In the genomic region with DNA sequence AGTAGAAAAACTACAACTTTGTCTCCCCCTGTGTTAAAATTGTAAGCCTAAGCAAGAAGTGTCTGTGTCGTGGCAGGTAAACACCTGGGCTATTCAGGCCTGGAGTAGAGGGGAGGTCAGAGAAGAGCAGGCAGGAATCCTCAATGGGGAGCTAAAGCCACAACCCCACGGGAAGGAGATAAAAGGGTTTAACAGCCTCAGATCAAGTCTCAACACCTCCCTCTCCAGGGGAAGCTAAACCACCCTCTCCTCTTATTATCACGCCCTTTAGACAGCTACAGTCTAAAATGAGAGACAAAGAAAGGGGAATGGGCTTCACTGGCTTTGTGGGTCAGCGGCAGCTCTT, we compare ENCODE assay signal across 1 cellular context.
TF ChIP-seq lines count a peak whose summit lies in the region.

No MANE protein-coding gene starts in this region.

TF ChIP-seq in IMR-90, 13 proteins besides CTCF, POLR2A, EP300 and RAD21 (continued from another document):
- no peak for TF ChIP-seq CHD1 (IDR thresholded peaks at IDR 0.05; ENCODE audit: low read depth, low read length)
- TF ChIP-seq CEBPB (IDR thresholded peaks at IDR 0.05; ENCODE audit: low read depth, low read length) = no peak
- TF ChIP-seq, protein P1, sequence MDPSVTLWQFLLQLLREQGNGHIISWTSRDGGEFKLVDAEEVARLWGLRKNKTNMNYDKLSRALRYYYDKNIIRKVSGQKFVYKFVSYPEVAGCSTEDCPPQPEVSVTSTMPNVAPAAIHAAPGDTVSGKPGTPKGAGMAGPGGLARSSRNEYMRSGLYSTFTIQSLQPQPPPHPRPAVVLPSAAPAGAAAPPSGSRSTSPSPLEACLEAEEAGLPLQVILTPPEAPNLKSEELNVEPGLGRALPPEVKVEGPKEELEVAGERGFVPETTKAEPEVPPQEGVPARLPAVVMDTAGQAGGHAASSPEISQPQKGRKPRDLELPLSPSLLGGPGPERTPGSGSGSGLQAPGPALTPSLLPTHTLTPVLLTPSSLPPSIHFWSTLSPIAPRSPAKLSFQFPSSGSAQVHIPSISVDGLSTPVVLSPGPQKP (IDR thresholded peaks at IDR 0.05; ENCODE audit: borderline replicate concordance, low read depth, low read length) = no peak
- TF ChIP-seq BHLHE40 (IDR thresholded peaks at IDR 0.05; ENCODE audit: low read depth, low read length) = no peak
- no peak for TF ChIP-seq USF2 (IDR thresholded peaks at IDR 0.05; ENCODE audit: low read depth, low read length)
- TF ChIP-seq MAFK (IDR thresholded peaks at IDR 0.05; ENCODE audit: low read depth, low read length) = no peak
- TF ChIP-seq RFX5 (IDR thresholded peaks at IDR 0.05; ENCODE audit: low read depth, low read length) = no peak
- no peak for TF ChIP-seq RCOR1 (IDR thresholded peaks at IDR 0.05; ENCODE audit: insufficient replicate concordance, low read length)
- TF ChIP-seq NFE2L2 (IDR thresholded peaks at IDR 0.05; ENCODE audit: low read depth, low read length) = no peak
- TF ChIP-seq MXI1 (IDR thresholded peaks at IDR 0.05; ENCODE audit: borderline replicate concordance, low read depth, low read length) = no peak
- TF ChIP-seq FOS (IDR thresholded peaks at IDR 0.05; ENCODE audit: low read depth, low read length) = no peak
- no peak for TF ChIP-seq SMC3 (IDR thresholded peaks at IDR 0.05; ENCODE audit: low read depth, low read length)
